Comparison of ENCODE assay signal across 25 cellular contexts in the genomic region with DNA sequence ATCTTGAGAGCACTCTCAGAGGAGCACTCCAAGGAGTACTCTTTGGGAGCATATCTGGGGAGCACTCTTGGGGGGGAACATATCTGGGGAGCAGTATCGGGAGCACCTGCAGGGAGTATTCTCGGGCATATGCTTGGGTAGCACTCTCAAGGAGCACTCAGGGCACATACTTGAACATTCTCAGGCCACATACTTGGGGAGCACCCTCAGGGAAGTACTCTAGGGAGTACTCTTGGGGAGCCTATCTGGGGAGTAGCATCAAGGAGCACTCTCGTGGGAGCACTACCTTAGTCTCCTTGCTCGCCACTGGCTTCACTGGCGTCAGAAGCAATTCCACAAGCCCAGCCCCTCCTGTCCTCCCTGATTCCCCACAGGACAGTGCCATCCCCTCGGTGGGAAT.
"Had no signal": no experiment of that assay in that cellular context is flagged by ENCODE, and none has a peak within 500 bp of the region (broad histone marks: within the 10 kb centered on the region; RNA-seq: fewer than 3 reads in every experiment).

No MANE protein-coding gene starts in this region.

- H3K4me2 ChIP-seq: smooth muscle cell had no signal

- H3K36me3 ChIP-seq: ovary, spleen, stomach, thoracic aorta, thyroid gland, tibial nerve, upper lobe of left lung, vagina had no signal

- H3K9me3 ChIP-seq: ovary, psoas muscle, stomach, thoracic aorta, thyroid gland, tibial nerve, upper lobe of left lung, vagina had no signal

- H3K9ac ChIP-seq: parathyroid adenoma had no signal

- H2AFZ ChIP-seq: parathyroid adenoma had no signal

- H3K27ac ChIP-seq: ovary, parathyroid adenoma, psoas muscle, skin epidermis, spleen, stomach, thoracic aorta, thyroid gland, tibial nerve, upper lobe of left lung, vagina had no signal

- DNase-seq: naive B cell; naive thymus-derived CD8-positive, alpha-beta T cell; nephron progenitor cell; occipital lobe; ovary; psoas muscle; right cardiac atrium; spleen; stimulated activated CD4-positive, alpha-beta T cell treated with anti-CD3 and anti-CD28 coated beads, Interleukin-12 subunit alpha, Interleukin-12 subunit beta, amount 100 ng/mL, for 4 hours; stimulated activated CD4-positive, alpha-beta T cell treated with anti-CD3 and anti-CD28 coated beads, Interleukin-1b, Interleukin-23, amount 100 ng/mL, for 48 hours; stimulated activated CD4-positive, alpha-beta T cell treated with anti-CD3 and anti-CD28 coated beads, Interleukin-4, amount 100 ng/mL, for 24 hours; stimulated activated naive B cell treated with anti-CD40 and anti-IgM and Interleukin-4, amounts not matched to agents 10 μg/mL and 1 μg/mL and 100 μg/mL, for 72 hours; stimulated activated naive CD4-positive, alpha-beta T cell treated with Interleukin-2 at 50 U/mL for 16 hours; stomach; thyroid gland; upper lobe of left lung had no signal

- ATAC-seq: naive thymus-derived CD8-positive, alpha-beta T cell; natural killer cell treated with Interleukin-12 subunit alpha and Interleukin-12 subunit beta and Interleukin-15 and Interleukin-18, amount 100 ng/mL, for 72 hours; psoas muscle; right cardiac atrium; sciatic nerve; stimulated activated effector memory CD8-positive, alpha-beta T cell treated with anti-CD3 and anti-CD28 coated beads, Interleukin-12 subunit alpha, Interleukin-12 subunit beta, amount 100 ng/mL, for 72 hours; stimulated activated naive B cell treated with anti-CD40 and anti-IgM and Interleukin-4, amounts not matched to agents 10 μg/mL and 1 μg/mL and 100 μg/mL, for 72 hours had no signal

- H3K27me3 ChIP-seq: ovary, stomach, thyroid gland, tibial nerve, upper lobe of left lung, vagina had no signal

- H3K4me3 ChIP-seq: ovary, psoas muscle, skin epidermis, smooth muscle cell, spleen, stomach, thoracic aorta, thyroid gland, tibial nerve, upper lobe of left lung, vagina had no signal
